In genomic region chr12:114404451-114405198, GRCh38 we compare ENCODE assay signal across 16 cellular contexts. TPM values are rescaled to one million over a fixed set of nuclear protein-coding genes. Genes with fewer than 3 reads are reported as not detected.
DNase-seq lines count a peak whose midpoint lies in the region; ATAC-seq, FAIRE-seq and TF ChIP-seq lines count a peak whose summit lies in the region.
"Had no signal": no experiment of that assay in that cellular context is flagged by ENCODE, and none has a peak within 500 bp of the region (broad histone marks: within the 10 kb centered on the region; RNA-seq: fewer than 3 reads in every experiment).

No MANE protein-coding gene starts in this region.

- no peak for FAIRE-seq in A549 (lab: Jason Lieb, UNC)

- H3K27ac Mint-ChIP-seq in activated T-helper 1 cell treated with anti-CD3 and anti-CD28 coated beads, Interleukin-12 subunit alpha, Interleukin-12 subunit beta, Interleukin-2, Interleukin-4 antibody, amounts not matched to agents 30 ng/mL and 10 ng/mL and 1 ng/mL, durations not matched to agents 14 hours and 24 hours and 36 hours: no peak overlapping the region
- H3K27ac Mint-ChIP-seq: CD4-positive, alpha-beta memory T cell; dendritic cell treated with granulocyte-macrophage colony-stimulating factor and Interleukin-4, amounts not matched to agents 40 ng/mL and 50 ng/mL, for 4 days had no signal

- no peaks in the 10 kb centered on the region for H3K27me3 ChIP-seq in adipocyte (replicated peaks; ENCODE audit: control insufficient read depth, insufficient read depth, low read length)
- H3K27me3 ChIP-seq in iPS-20b (ENCODE audit: insufficient read depth, low read length): peaks cover 100% of the 10 kb centered on the region

- TF ChIP-seq EP300 in A549 (IDR thresholded peaks at IDR 0.05): no peak

- H3K27ac ChIP-seq in A549: no peak overlapping the region
- H3K27ac ChIP-seq in iPS-20b (ENCODE audit: low read length): no peak overlapping the region

- H3K4me1 Mint-ChIP-seq in activated T-helper 1 cell treated with anti-CD3 and anti-CD28 coated beads, Interleukin-12 subunit alpha, Interleukin-12 subunit beta, Interleukin-2, Interleukin-4 antibody, amounts not matched to agents 30 ng/mL and 10 ng/mL and 1 ng/mL, durations not matched to agents 14 hours and 24 hours and 36 hours (ENCODE audit: low read depth): peaks cover 9% of the 10 kb centered on the region

- POLR2A ChIA-PET in A549 (lab: Yijun Ruan, JAX): interaction anchor here (0.6 kb wide), 1 partner anchor 279 kb away, joined by 3 read pairs; the partner anchor contains the start of gene TBX3

- no peak for TF ChIP-seq RAD21 in A549 (conservative IDR thresholded peaks at IDR 0.05 in 1 of 2, IDR thresholded peaks at IDR 0.05 in 1 of 2)

- no peak overlapping the region for H3K4me3 Mint-ChIP-seq in activated T-helper 1 cell treated with anti-CD3 and anti-CD28 coated beads, Interleukin-12 subunit alpha, Interleukin-12 subunit beta, Interleukin-2, Interleukin-4 antibody, amounts not matched to agents 30 ng/mL and 10 ng/mL and 1 ng/mL, durations not matched to agents 14 hours and 24 hours and 36 hours
- H3K4me3 Mint-ChIP-seq: CD4-positive, alpha-beta memory T cell; dendritic cell treated with granulocyte-macrophage colony-stimulating factor and Interleukin-4, amounts not matched to agents 40 ng/mL and 50 ng/mL, for 4 days; T-cell had no signal

- no peaks in the 10 kb centered on the region for H3K36me3 ChIP-seq in adipocyte (ENCODE audit: control insufficient read depth, insufficient read depth, low read length, severe bottlenecking)
- no peaks in the 10 kb centered on the region for H3K36me3 ChIP-seq in iPS-20b (ENCODE audit: insufficient read depth, low read depth, low read length)

- peak overlapping the region; percentile 69 for H3K4me2 ChIP-seq in A549

- H3K4me3 ChIP-seq in A549 (no peak overlapping the region), adipocyte (ENCODE audit: low read length) (peak overlapping the region; percentile 87), iPS-20b (ENCODE audit: low read length) (peak overlapping the region; percentile 29; the same call in 1 of the 2 replicates)

- no peaks in the 10 kb centered on the region for H3K4me1 ChIP-seq in A549
- H3K4me1 ChIP-seq in adipocyte (ENCODE audit: control insufficient read depth, insufficient read depth, low read length): peaks cover 19% of the 10 kb centered on the region
- H3K4me1 ChIP-seq in iPS-20b (ENCODE audit: insufficient read depth, low read length): peaks cover 4% of the 10 kb centered on the region

- H3K9ac ChIP-seq in adipocyte (ENCODE audit: low read length): peak overlapping the region; percentile 89
- no peak overlapping the region for H3K9ac ChIP-seq in iPS-20b (ENCODE audit: low read depth, low read length)

- H3K9me3 Mint-ChIP-seq in activated T-helper 1 cell treated with anti-CD3 and anti-CD28 coated beads, Interleukin-12 subunit alpha, Interleukin-12 subunit beta, Interleukin-2, Interleukin-4 antibody, amounts not matched to agents 30 ng/mL and 10 ng/mL and 1 ng/mL, durations not matched to agents 14 hours and 24 hours and 36 hours: no peaks in the 10 kb centered on the region
- H3K9me3 Mint-ChIP-seq: activated naive CD4-positive, alpha-beta T cell treated with anti-CD3 and anti-CD28 coated beads, Interleukin-2, amount 50 U/mL, for 72 hours; dendritic cell treated with granulocyte-macrophage colony-stimulating factor and Interleukin-4, amounts not matched to agents 40 ng/mL and 50 ng/mL, for 4 days; T-cell had no signal

- intact Hi-C loops in activated T-helper 1 cell treated with anti-CD3 and anti-CD28 coated beads, Interleukin-12 subunit alpha, Interleukin-12 subunit beta, Interleukin-2, Interleukin-4 antibody, amounts not matched to agents 30 ng/mL and 10 ng/mL and 1 ng/mL, durations not matched to agents 14 hours and 24 hours and 36 hours (cut with micrococcal nuclease): loop anchor here (5.0 kb wide), 4 partner anchors 263 to 937 kb away; partner anchors contain the start of gene TBX3

- no peak for TF ChIP-seq POLR2A in A549 (IDR thresholded peaks at IDR 0.05; ENCODE audit: low read length)

- TF ChIP-seq CTCF in A549 (IDR thresholded peaks at IDR 0.05) (no peak), GM10266 (IDR thresholded peaks at IDR 0.05; ENCODE audit: control insufficient read depth, insufficient read depth, low read depth, missing control alignments) (no peak)

- 67% methylated on average over 27 of the region's 27 CpGs for WGBS in A549 (ENCODE audit: missing lambda C conversion rate)

- ATAC-seq in A549 (no peak), GM18498 (IDR thresholded peaks at IDR 0.05; ENCODE audit: unreplicated experiment) (no peak), HG02588 (IDR thresholded peaks at IDR 0.05; ENCODE audit: unreplicated experiment) (no peak), HG02798 (IDR thresholded peaks at IDR 0.05; ENCODE audit: poor library complexity, unreplicated experiment) (no peak)
- ATAC-seq: activated naive CD4-positive, alpha-beta T cell treated with anti-CD3 and anti-CD28 coated beads, Interleukin-2, amount 50 U/mL, for 72 hours; left lobe of liver; T-cell had no signal

- H3K36me3 Mint-ChIP-seq in activated T-helper 1 cell treated with anti-CD3 and anti-CD28 coated beads, Interleukin-12 subunit alpha, Interleukin-12 subunit beta, Interleukin-2, Interleukin-4 antibody, amounts not matched to agents 30 ng/mL and 10 ng/mL and 1 ng/mL, durations not matched to agents 14 hours and 24 hours and 36 hours (ENCODE audit: low read depth): no peaks in the 10 kb centered on the region
- H3K36me3 Mint-ChIP-seq: CD4-positive, alpha-beta memory T cell; T-cell had no signal

- H3K9me3 ChIP-seq in A549 (no peaks in the 10 kb centered on the region), adipocyte (ENCODE audit: control insufficient read depth, low read length) (no peaks in the 10 kb centered on the region), iPS-20b (ENCODE audit: insufficient read depth, low read depth, low read length) (no peaks in the 10 kb centered on the region; the same call in 1 of the 2 replicates)

- H3K27me3 Mint-ChIP-seq in activated T-helper 1 cell treated with anti-CD3 and anti-CD28 coated beads, Interleukin-12 subunit alpha, Interleukin-12 subunit beta, Interleukin-2, Interleukin-4 antibody, amounts not matched to agents 30 ng/mL and 10 ng/mL and 1 ng/mL, durations not matched to agents 14 hours and 24 hours and 36 hours (ENCODE audit: insufficient read depth): peaks cover 81% of the 10 kb centered on the region

- no peak for DNase-seq in A549 (ENCODE audit: low read depth in 1 of 2, low spot score in 1 of 2)
- peak; percentile 20 for DNase-seq in GM10266 (ENCODE audit: extremely low spot score)
- DNase-seq in adipocyte (ENCODE audit: low read depth): no peak
- no peak for DNase-seq in activated T-helper 1 cell treated with anti-CD3 and anti-CD28 coated beads, Interleukin-12 subunit alpha, Interleukin-12 subunit beta, Interleukin-2, Interleukin-4 antibody, amounts not matched to agents 30 ng/mL and 10 ng/mL and 1 ng/mL, durations not matched to agents 14 hours and 24 hours and 36 hours (ENCODE audit: low spot score)
- DNase-seq: activated CD4-positive, alpha-beta T cell treated with anti-CD3 and anti-CD28 coated beads, Interleukin-2, amount 50 U/mL, for 4 hours; CD4-positive, alpha-beta memory T cell; GOT3; occipital lobe; T-cell had no signal

- CTCF ChIA-PET in A549 (lab: Yijun Ruan, JAX): no interaction called here

TF ChIP-seq in A549, 52 proteins besides CTCF, POLR2A, EP300 and RAD21:
- TF ChIP-seq POLR2AphosphoS2 (conservative IDR thresholded peaks at IDR 0.05; ENCODE audit: low read length) (no peak), FOSL2 (IDR thresholded peaks at IDR 0.05) (no peak), FOSL2 (CRISPR knock-in tag; IDR thresholded peaks at IDR 0.05) (no peak), E2F6 (IDR thresholded peaks at IDR 0.05; ENCODE audit: borderline replicate concordance, low read depth) (no peak), BCL3 (IDR thresholded peaks at IDR 0.05) (no peak), CBX2 (IDR thresholded peaks at IDR 0.05; ENCODE audit: borderline replicate concordance, low read depth) (no peak), ESRRA (IDR thresholded peaks at IDR 0.05; ENCODE audit: borderline replicate concordance, low read length) (no peak), PHF8 (IDR thresholded peaks at IDR 0.05; ENCODE audit: borderline replicate concordance, low read depth) (no peak), CHD2 (IDR thresholded peaks at IDR 0.05; ENCODE audit: low read length, partially characterized antibody) (no peak), HDAC2 (IDR thresholded peaks at IDR 0.05) (no peak), NFE2L2 (conservative IDR thresholded peaks at IDR 0.05; ENCODE audit: low read length) (no peak), JUN (IDR thresholded peaks at IDR 0.05) (no peak), CEBPB (IDR thresholded peaks at IDR 0.05) (no peak), KDM5A (IDR thresholded peaks at IDR 0.05) (no peak), RFX5 (IDR thresholded peaks at IDR 0.05) (no peak)

RNA-seq across cellular contexts. Expression of gene TBX5, which starts 1.3 kb away (rescaled TPM):
- polyA plus RNA-seq in A549 (2011; rRNA removed) (not detected in 2 replicates), A549 (2017; fragmentation: RNase III; extraction: RNeasy Plus Mini Kit Qiagen cat#74134 plus additional on column Dnase treatment) (not detected in 3 replicates)
- not detected in 2 replicates for polyA plus RNA-seq in A549 (2012; cell fraction: cytosol; rRNA removed)
- polyA plus RNA-seq in A549 (2012; cell fraction: nucleus; rRNA removed): not detected in 2 replicates
- polyA minus RNA-seq in A549 (2011; rRNA and poly(A)+ RNA removed): not detected in 2 replicates
- total RNA-seq in activated T-helper 1 cell treated with anti-CD3 and anti-CD28 coated beads, Interleukin-12 subunit alpha, Interleukin-12 subunit beta, Interleukin-2, Interleukin-4 antibody, amounts not matched to agents 30 ng/mL and 10 ng/mL and 1 ng/mL, durations not matched to agents 14 hours and 24 hours and 36 hours: not detected in 2 replicates
- total RNA-seq: activated naive CD4-positive, alpha-beta T cell treated with anti-CD3 and anti-CD28 coated beads, Interleukin-2, amount 50 U/mL, for 72 hours; CD4-positive, alpha-beta memory T cell; left lobe of liver; occipital lobe had no signal
- polyA plus RNA-seq: CD4-positive, alpha-beta memory T cell had no signal
